ENCODE assay signal across 12 cellular contexts in genomic region chr1:206672844-206673758, GRCh38. TPM values are rescaled to one million over a fixed set of nuclear protein-coding genes. Genes with fewer than 3 reads are reported as not detected.
DNase-seq lines count a peak whose midpoint lies in the region; ATAC-seq and TF ChIP-seq lines count a peak whose summit lies in the region.
"Had no signal": no experiment of that assay in that cellular context is flagged by ENCODE, and none has a peak within 500 bp of the region (broad histone marks: within the 10 kb centered on the region; RNA-seq: fewer than 3 reads in every experiment).

No MANE protein-coding gene starts in this region.

- H3K4me1 ChIP-seq in mucosa of descending colon (ENCODE audit: low read depth), result peaks cover 26% of the 10 kb centered on the region

- ATAC-seq in mucosa of descending colon (peak; percentile 29), HG02610 (IDR thresholded peaks at IDR 0.05; ENCODE audit: unreplicated experiment) (no peak)
- ATAC-seq: HCT116 had no signal

- H3K36me3 ChIP-seq in mucosa of descending colon (ENCODE audit: low read depth), result no peaks in the 10 kb centered on the region
- H3K36me3 ChIP-seq: tibial nerve had no signal

- no peaks in the 10 kb centered on the region for H3K9me3 ChIP-seq in mucosa of descending colon
- H3K9me3 ChIP-seq: tibial nerve had no signal

- peak; percentile 83 for DNase-seq in CD1c-positive myeloid dendritic cell (ENCODE audit: extremely low spot score)
- peak; percentile 47 for DNase-seq in NAMALWA (ENCODE audit: low spot score)
- DNase-seq in dermis blood vessel endothelial cell, result peak; percentile 36
- no peak for DNase-seq in mucosa of descending colon
- DNase-seq in stimulated activated CD4-positive, alpha-beta T cell treated with anti-CD3 and anti-CD28 coated beads, Interleukin-2, amount 100 ng/mL, for 24 hours, result no peak
- DNase-seq in occipital lobe (lab: John Stamatoyannopoulos, UW), result no peak
- DNase-seq in NCI-H2107 (lab: John Stamatoyannopoulos, UW), result no peak
- DNase-seq: Calu3; effector CD8-positive, alpha-beta T cell had no signal

- no peak for TF ChIP-seq CTCF in mucosa of descending colon (IDR thresholded peaks at IDR 0.05)

- intact Hi-C loops in mucosa of descending colon (cut with DNase I, micrococcal nuclease), result no loop called here

- H3K4me3 ChIP-seq in mucosa of descending colon, result no peak overlapping the region
- H3K4me3 ChIP-seq: tibial nerve had no signal

RNA-seq across cellular contexts. Expression of gene MAPKAPK2, which starts 11.6 kb away (rescaled TPM):
- total RNA-seq in dermis blood vessel endothelial cell (33.7 and 50.8 TPM in 2 replicates), mucosa of descending colon (10 to 100 TPM; 68.4 to 75.2 (median 72.1) TPM), occipital lobe (8.1 TPM)

RNA-seq across cellular contexts. Expression of gene DYRK3, which starts 37.8 kb away (rescaled TPM):
- total RNA-seq in dermis blood vessel endothelial cell (11.4 and 12.6 TPM in 2 replicates), mucosa of descending colon (1 to 10 TPM in 2 of 3 donors, under 1 TPM in 1; 0.61 to 4.7 (median 1.4) TPM), occipital lobe (18.2 TPM)

Comparison
In these comparisons a context has a peak if more than half of its experiments do, and no peak if none do; other contexts are left out.
1. DNase-seq: peak in CD1c-positive myeloid dendritic cell (single experiment), NAMALWA (single experiment) and dermis blood vessel endothelial cell (single experiment); none in mucosa of descending colon (0 of 3), stimulated activated CD4-positive, alpha-beta T cell treated with anti-CD3 and anti-CD28 coated beads, Interleukin-2, amount 100 ng/mL, for 24 hours (0 of 2), occipital lobe (single experiment) and NCI-H2107 (single experiment).